In the genomic region with DNA sequence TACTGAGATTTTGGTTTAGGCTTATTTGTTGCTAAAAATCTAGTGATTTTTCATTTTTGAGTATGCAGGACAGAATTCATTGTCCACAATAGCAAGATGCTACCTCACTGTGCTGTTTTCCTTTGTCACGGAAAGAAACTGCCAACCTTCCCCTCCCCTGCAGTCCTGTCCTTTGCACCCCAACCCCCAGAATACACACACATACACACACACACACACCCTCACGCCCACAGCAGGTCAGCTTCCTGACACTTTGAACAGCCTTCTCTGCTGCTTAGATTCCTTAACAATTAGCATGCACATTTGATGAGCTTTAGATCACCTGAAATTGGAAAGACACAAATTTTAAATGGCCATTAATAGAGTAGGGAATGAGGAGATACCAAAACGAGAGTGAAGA, we compare ENCODE assay signal across 10 cellular contexts. TPM values are rescaled to one million over a fixed set of nuclear protein-coding genes. Genes with fewer than 3 reads are reported as not detected.
"Had no signal": no experiment of that assay in that cellular context is flagged by ENCODE, and none has a peak within 500 bp of the region (broad histone marks: within the 10 kb centered on the region; RNA-seq: fewer than 3 reads in every experiment).

No MANE protein-coding gene starts in this region.

- FAIRE-seq: H1, H54, K562 had no signal

- ATAC-seq: GM23338, K562 had no signal

- H3K4me2 ChIP-seq: GM23338 had no signal

- H3K27ac ChIP-seq: HL-60 had no signal

- H2AFZ ChIP-seq: GM23338 had no signal

- DNase-seq: H9, HCEC 1CT, HFFc6, IMR-90 had no signal

- H3K4me3 ChIP-seq: GM23338, K562 had no signal

RNA-seq across cellular contexts. Expression of gene ARMC3, which starts 32.1 kb away (rescaled TPM):
- total RNA-seq: HFFc6, HT1080, IMR-90 had no signal
- polyA plus RNA-seq: GM23338, IMR-90 had no signal
